In genomic region chr1:30852026-30852425, GRCh38 we compare ENCODE assay signal across 15 cellular contexts. TPM values are rescaled to one million over a fixed set of nuclear protein-coding genes. Genes with fewer than 3 reads are reported as not detected.
DNase-seq lines count a peak whose midpoint lies in the region; ATAC-seq, FAIRE-seq and TF ChIP-seq lines count a peak whose summit lies in the region.
"Had no signal": no experiment of that assay in that cellular context is flagged by ENCODE, and none has a peak within 500 bp of the region (broad histone marks: within the 10 kb centered on the region; RNA-seq: fewer than 3 reads in every experiment).

No MANE protein-coding gene starts in this region.

- H3K27ac Mint-ChIP-seq in MCF 10A (ENCODE audit: low read depth, unreplicated experiment) = peak overlapping the region; percentile 24
- H3K27ac Mint-ChIP-seq: activated T-cell treated with anti-CD3 and anti-CD28 coated beads, Interleukin-2, amount 50 U/mL, for 72 hours; stimulated activated effector memory CD8-positive, alpha-beta T cell treated with anti-CD3 and anti-CD28 coated beads, Interleukin-12 subunit alpha, Interleukin-12 subunit beta, amount 100 ng/mL, for 72 hours had no signal

- POLR2A ChIA-PET in MCF 10A (lab: Yijun Ruan, JAX) = no interaction called here

- peak; percentile 38 for DNase-seq in EL
- peak; percentile 39 for DNase-seq in MCF 10A (ENCODE audit: unreplicated experiment)
- peak; percentile 81 for DNase-seq in right atrium auricular region (ENCODE audit: low spot score)
- DNase-seq in renal cortical epithelial cell (ENCODE audit: low read depth) = peak; percentile 71
- DNase-seq in NCI-H1105 (lab: John Stamatoyannopoulos, UW) = no peak
- no peak for DNase-seq in RCC 7860 (ENCODE audit: low spot score)
- DNase-seq in COR-L47 (lab: John Stamatoyannopoulos, UW) = no peak
- DNase-seq: activated T-cell treated with anti-CD3 and anti-CD28 coated beads, Interleukin-2, amount 50 U/mL, for 72 hours; cerebellar nuclear complex; NCI-H1930 had no signal

- TF ChIP-seq CTCF in MCF 10A (IDR thresholded peaks at IDR 0.05; ENCODE audit: unreplicated experiment) (no peak), right atrium auricular region (IDR thresholded peaks at IDR 0.05) (no peak)

- H3K27me3 ChIP-seq in right atrium auricular region = no peaks in the 10 kb centered on the region

- no peak for ATAC-seq in HG03378 (IDR thresholded peaks at IDR 0.05; ENCODE audit: unreplicated experiment)
- ATAC-seq: activated T-cell treated with anti-CD3 and anti-CD28 coated beads, Interleukin-2, amount 50 U/mL, for 72 hours; stimulated activated effector memory CD8-positive, alpha-beta T cell treated with anti-CD3 and anti-CD28 coated beads, Interleukin-12 subunit alpha, Interleukin-12 subunit beta, amount 100 ng/mL, for 72 hours had no signal

- BruUV-seq in MCF 10A (replicated peaks; lab: Mats Ljungman, UMichigan) = no TSS peak

- H3K36me3 ChIP-seq in right atrium auricular region = no peaks in the 10 kb centered on the region
- H3K36me3 ChIP-seq: BLaER1 treated with 17β-estradiol and CSF1 and Interleukin-3, amounts not matched to agents 10 nM and 100 nM had no signal

- H3K4me1 ChIP-seq in right atrium auricular region = peaks cover 0 to 28% of the 10 kb centered on the region in 2 donors

- H3K27me3 Mint-ChIP-seq in MCF 10A (ENCODE audit: insufficient read depth, unreplicated experiment) = no peaks in the 10 kb centered on the region

- intact Hi-C loops in MCF 10A (cut with micrococcal nuclease) = no loop called here

- CTCF ChIA-PET in MCF 10A (lab: Yijun Ruan, JAX) = no interaction called here

- no peak overlapping the region for H3K4me3 ChIP-seq in right atrium auricular region
- H3K4me3 ChIP-seq: BLaER1 treated with 17β-estradiol and CSF1 and Interleukin-3, amounts not matched to agents 10 nM and 100 nM had no signal

- H3K27ac ChIP-seq in right atrium auricular region = peak overlapping the region; percentile 2 to 37
- H3K27ac ChIP-seq: BLaER1 treated with 17β-estradiol and CSF1 and Interleukin-3, amounts not matched to agents 10 nM and 100 nM had no signal

- FAIRE-seq in RCC 7860 (lab: Jason Lieb, UNC) = no peak
- FAIRE-seq: frontal cortex, HTR-8/SVneo had no signal

- no peaks in the 10 kb centered on the region for H3K9me3 ChIP-seq in right atrium auricular region
- H3K9me3 ChIP-seq: BLaER1 treated with 17β-estradiol and CSF1 and Interleukin-3, amounts not matched to agents 10 nM and 100 nM had no signal

- no peaks in the 10 kb centered on the region for H3K36me3 Mint-ChIP-seq in MCF 10A (ENCODE audit: insufficient read depth, unreplicated experiment)
- H3K36me3 Mint-ChIP-seq: stimulated activated effector memory CD8-positive, alpha-beta T cell treated with anti-CD3 and anti-CD28 coated beads, Interleukin-12 subunit alpha, Interleukin-12 subunit beta, amount 100 ng/mL, for 72 hours had no signal

- H3K9me3 Mint-ChIP-seq in MCF 10A (ENCODE audit: unreplicated experiment) = no peaks in the 10 kb centered on the region
- H3K9me3 Mint-ChIP-seq: activated T-cell treated with anti-CD3 and anti-CD28 coated beads, Interleukin-2, amount 50 U/mL, for 72 hours; stimulated activated effector memory CD8-positive, alpha-beta T cell treated with anti-CD3 and anti-CD28 coated beads, Interleukin-12 subunit alpha, Interleukin-12 subunit beta, amount 100 ng/mL, for 72 hours had no signal

- peaks cover 8% of the 10 kb centered on the region for H3K4me1 Mint-ChIP-seq in MCF 10A (ENCODE audit: insufficient read depth, unreplicated experiment)

- H3K4me3 Mint-ChIP-seq in MCF 10A (ENCODE audit: unreplicated experiment) = no peak overlapping the region
- H3K4me3 Mint-ChIP-seq: activated T-cell treated with anti-CD3 and anti-CD28 coated beads, Interleukin-2, amount 50 U/mL, for 72 hours; stimulated activated effector memory CD8-positive, alpha-beta T cell treated with anti-CD3 and anti-CD28 coated beads, Interleukin-12 subunit alpha, Interleukin-12 subunit beta, amount 100 ng/mL, for 72 hours had no signal

RNA-seq across cellular contexts. Expression of gene SDC3, which starts 56.5 kb away (rescaled TPM):
- 21.7 and 25.5 TPM in 2 replicates for total RNA-seq in MCF 10A (2022)
- 10 to 100 TPM; 15.9 to 43.8 TPM for total RNA-seq in right atrium auricular region
- total RNA-seq in renal cortical epithelial cell = 12.3 and 56.7 TPM in 2 replicates

Comparison
In these comparisons a context has a peak if more than half of its experiments do, and no peak if none do; other contexts are left out.
1. DNase-seq: peak in EL (single experiment), MCF 10A (single experiment), right atrium auricular region (single experiment) and renal cortical epithelial cell (single experiment); none in NCI-H1105 (single experiment), RCC 7860 (single experiment) and COR-L47 (single experiment).